Comparison of ENCODE assay signal across 9 cellular contexts in the genomic region with DNA sequence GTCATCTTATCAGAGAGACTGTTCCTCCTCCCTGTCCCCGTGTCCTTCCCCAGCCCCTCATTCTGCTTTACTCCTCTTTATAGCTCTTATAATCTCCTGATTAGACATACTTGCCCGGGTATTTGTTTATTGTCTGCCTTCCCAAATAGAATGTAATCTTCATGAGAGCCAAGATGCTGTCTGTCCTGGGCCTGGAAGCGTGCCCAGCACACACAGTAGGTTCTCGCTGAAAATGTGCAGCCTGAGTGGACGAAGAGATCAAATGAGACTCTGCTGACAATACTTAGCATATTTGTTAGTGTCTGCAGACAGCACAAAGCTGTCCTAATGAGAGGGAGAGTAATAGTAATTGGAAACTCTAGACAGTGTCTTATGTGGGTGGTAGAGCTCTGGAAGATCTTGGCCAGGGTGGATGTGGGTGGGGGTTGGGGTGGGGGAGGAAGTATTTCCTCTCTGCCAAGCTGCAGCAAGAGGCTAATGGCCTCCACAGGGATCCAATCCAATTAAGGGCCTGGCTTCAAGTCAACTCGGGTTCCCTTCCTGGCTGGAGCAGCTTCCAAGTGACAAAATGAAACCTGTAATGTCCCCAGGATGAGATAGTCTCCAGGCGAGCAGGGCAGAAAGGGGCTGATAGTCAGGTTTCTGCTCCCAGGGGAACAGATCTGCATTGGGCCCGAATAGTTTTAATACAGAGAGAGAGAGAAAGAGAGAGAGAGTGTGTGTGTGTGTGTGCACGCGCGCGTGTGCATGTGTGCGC. TPM values are rescaled to one million over a fixed set of nuclear protein-coding genes. Genes with fewer than 3 reads are reported as not detected.
DNase-seq lines count a peak whose midpoint lies in the region; ATAC-seq and TF ChIP-seq lines count a peak whose summit lies in the region.
"Had no signal": no experiment of that assay in that cellular context is flagged by ENCODE, and none has a peak within 500 bp of the region (broad histone marks: within the 10 kb centered on the region; RNA-seq: fewer than 3 reads in every experiment).

No MANE protein-coding gene starts in this region.

- H3K9ac ChIP-seq in colonic mucosa (ENCODE audit: low read depth in 2 of 2, low read length in 2 of 2): peak overlapping the region in 1 of 2 donors; percentile 14

- no peaks in the 10 kb centered on the region for H3K9me3 Mint-ChIP-seq in naive B cell
- H3K9me3 Mint-ChIP-seq in activated CD4-positive, alpha-beta memory T cell treated with anti-CD3 and anti-CD28 coated beads, Interleukin-2, amount 10 ng/mL, durations not matched to agents 7 days and 5 days: no peaks in the 10 kb centered on the region

- H3K27me3 ChIP-seq in BE2C (no peaks in the 10 kb centered on the region), colonic mucosa (no peaks in the 10 kb centered on the region)

- H3K27me3 Mint-ChIP-seq in naive B cell: no peaks in the 10 kb centered on the region
- no peaks in the 10 kb centered on the region for H3K27me3 Mint-ChIP-seq in activated CD4-positive, alpha-beta memory T cell treated with anti-CD3 and anti-CD28 coated beads, Interleukin-2, amount 10 ng/mL, durations not matched to agents 7 days and 5 days

- H3K36me3 Mint-ChIP-seq in naive B cell: no peaks in the 10 kb centered on the region
- no peaks in the 10 kb centered on the region for H3K36me3 Mint-ChIP-seq in activated CD4-positive, alpha-beta memory T cell treated with anti-CD3 and anti-CD28 coated beads, Interleukin-2, amount 10 ng/mL, durations not matched to agents 7 days and 5 days (ENCODE audit: low read depth)

- no peak for ATAC-seq in naive B cell (ENCODE audit: low read depth in 2 of 2)
- ATAC-seq in HG02610 (IDR thresholded peaks at IDR 0.05; ENCODE audit: unreplicated experiment): no peak

- H3K9me3 ChIP-seq in BE2C (no peaks in the 10 kb centered on the region), colonic mucosa (no peaks in the 10 kb centered on the region)

- H3K27ac Mint-ChIP-seq in naive B cell: peak overlapping the region; percentile 0 to 80 (median 40)
- no peak overlapping the region for H3K27ac Mint-ChIP-seq in activated CD4-positive, alpha-beta memory T cell treated with anti-CD3 and anti-CD28 coated beads, Interleukin-2, amount 10 ng/mL, durations not matched to agents 7 days and 5 days

- POLR2A ChIA-PET in activated CD4-positive, alpha-beta memory T cell treated with anti-CD3 and anti-CD28 coated beads, Interleukin-2, amount 10 ng/mL, durations not matched to agents 7 days and 5 days (lab: Charles Lee): interaction anchor here (0.6 to 1.8 kb wide), 2 partner anchors 9 to 39 kb away, joined by 3 to 7 read pairs; a partner anchor contains a TSS

- DNase-seq in BE2C (peak; percentile 81), NCI-H2107 treated with DMSO at 0.1 percent for 48 hours (lab: John Stamatoyannopoulos, UW; ENCODE audit: unreplicated experiment) (peak; percentile 85), colonic mucosa (no peak), naive B cell (no peak), activated T-cell treated with anti-CD3 and anti-CD28 coated beads for 4 hours (no peak), occipital lobe (lab: John Stamatoyannopoulos, UW) (no peak)
- DNase-seq in activated CD4-positive, alpha-beta memory T cell treated with anti-CD3 and anti-CD28 coated beads, Interleukin-2, amount 10 ng/mL, durations not matched to agents 7 days and 5 days: no peak
- DNase-seq: stimulated activated CD4-positive, alpha-beta T cell treated with anti-CD3 and anti-CD28 coated beads, Interleukin-4, amount 100 ng/mL, for 24 hours had no signal

- TF ChIP-seq CTCF in BE2C (IDR thresholded peaks at IDR 0.05; ENCODE audit: low read depth, low read length) (no peak), colonic mucosa (IDR thresholded peaks at IDR 0.05) (no peak)

- CTCF ChIA-PET in activated CD4-positive, alpha-beta memory T cell treated with anti-CD3 and anti-CD28 coated beads, Interleukin-2, amount 10 ng/mL, durations not matched to agents 7 days and 5 days (lab: Charles Lee): no interaction called here

- H3K4me1 ChIP-seq in BE2C: peaks cover 5% of the 10 kb centered on the region; the same call in 1 of the 2 replicates
- no peaks in the 10 kb centered on the region for H3K4me1 ChIP-seq in colonic mucosa

- peak overlapping the region; percentile 23 for H3K27ac ChIP-seq in colonic mucosa

- H3K36me3 ChIP-seq in BE2C (no peaks in the 10 kb centered on the region), colonic mucosa (no peaks in the 10 kb centered on the region)

- H3K4me3 Mint-ChIP-seq in naive B cell: peak overlapping the region; percentile 8 to 88 (median 61)
- H3K4me3 Mint-ChIP-seq in activated CD4-positive, alpha-beta memory T cell treated with anti-CD3 and anti-CD28 coated beads, Interleukin-2, amount 10 ng/mL, durations not matched to agents 7 days and 5 days: no peak overlapping the region

- intact Hi-C loops in colonic mucosa (cut with DNase I): no loop called here

- peaks cover 32 to 74% (median 39%) of the 10 kb centered on the region in 3 donors for H3K4me1 Mint-ChIP-seq in naive B cell
- peaks cover 8% of the 10 kb centered on the region for H3K4me1 Mint-ChIP-seq in activated CD4-positive, alpha-beta memory T cell treated with anti-CD3 and anti-CD28 coated beads, Interleukin-2, amount 10 ng/mL, durations not matched to agents 7 days and 5 days

- H3K4me3 ChIP-seq in BE2C (ENCODE audit: low read depth, low read length) (peak overlapping the region; percentile 26), colonic mucosa (no peak overlapping the region)

RNA-seq across cellular contexts. Expression of a gene that starts 9.4 kb away (rescaled TPM):
- 73.5 TPM for polyA plus RNA-seq in BE2C (2012; ENCODE audit: insufficient read depth, insufficient read length, low read depth)
- total RNA-seq in colonic mucosa (10 to 100 TPM; 38.0 to 84.8 TPM), occipital lobe (96.7 TPM)
- polyA plus RNA-seq in naive B cell (ENCODE audit: low read depth in 6 of 6): 100 to 1,000 TPM in 1 of 6 donors, 10 to 100 TPM in 5; 76.7 to 108 (median 92.1) TPM
- total RNA-seq in activated CD4-positive, alpha-beta memory T cell treated with anti-CD3 and anti-CD28 coated beads, Interleukin-2, amount 10 ng/mL, durations not matched to agents 7 days and 5 days: 10 to 100 TPM; 28.9 to 30.6 TPM

Comparison
In these comparisons a context has a peak if more than half of its experiments do, and no peak if none do; other contexts are left out.
1. DNase-seq: peak in BE2C (single experiment) and NCI-H2107 treated with DMSO at 0.1 percent for 48 hours (single experiment); none in colonic mucosa (single experiment), naive B cell (single experiment), activated T-cell treated with anti-CD3 and anti-CD28 coated beads for 4 hours (single experiment), activated CD4-positive, alpha-beta memory T cell treated with anti-CD3 and anti-CD28 coated beads, Interleukin-2, amount 10 ng/mL, durations not matched to agents 7 days and 5 days (single experiment) and occipital lobe (single experiment).